ENCODE assay signal across 13 cellular contexts in the genomic region with DNA sequence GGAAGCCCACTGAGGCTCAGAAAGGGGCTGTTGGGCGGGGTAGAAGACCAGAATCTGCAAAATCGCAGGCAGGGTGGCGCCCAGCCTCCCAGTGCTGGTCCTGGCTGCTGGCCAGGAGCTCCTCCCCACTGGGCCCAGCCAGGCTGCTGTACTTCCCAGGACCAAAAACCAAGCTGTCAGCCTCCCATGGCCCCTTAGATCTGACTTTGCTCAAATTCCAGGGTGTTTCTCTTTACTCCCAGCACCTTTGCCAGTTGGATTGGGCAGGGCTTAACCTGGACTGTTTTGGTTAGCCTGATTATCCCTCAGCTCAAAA. TPM values are rescaled to one million over a fixed set of nuclear protein-coding genes. Genes with fewer than 3 reads are reported as not detected.
DNase-seq lines count a peak whose midpoint lies in the region; ATAC-seq and TF ChIP-seq lines count a peak whose summit lies in the region.
"Had no signal": no experiment of that assay in that cellular context is flagged by ENCODE, and none has a peak within 500 bp of the region (broad histone marks: within the 10 kb centered on the region; RNA-seq: fewer than 3 reads in every experiment).

No MANE protein-coding gene starts in this region.

- H3K4me1 ChIP-seq in ectodermal cell (ENCODE audit: control insufficient read depth, insufficient read depth, low read length) (peaks cover 21% of the 10 kb centered on the region), mucosa of descending colon (ENCODE audit: low read depth) (peaks cover 26% of the 10 kb centered on the region), vagina (peaks cover 61% of the 10 kb centered on the region)

- TF ChIP-seq POLR2A in vagina (IDR thresholded peaks at IDR 0.05), result no peak

- intact Hi-C loops in mucosa of descending colon (cut with DNase I, micrococcal nuclease) (loop anchor here in 1 of 2 donors (10.0 kb wide), 1 partner anchor 46 kb away; a partner anchor contains a TSS), vagina (cut with DNase I) (no loop called here), posterior vena cava (cut with DNase I) (no loop called here)

- H3K4me3 ChIP-seq in ectodermal cell (ENCODE audit: insufficient read depth, low read depth, low read length) (no peak overlapping the region), mucosa of descending colon (no peak overlapping the region), vagina (no peak overlapping the region)

- peak; percentile 60 for ATAC-seq in mucosa of descending colon

- no peaks in the 10 kb centered on the region for H3K27me3 ChIP-seq in ectodermal cell (ENCODE audit: control insufficient read depth, insufficient read depth, low read length, poor library complexity, severe bottlenecking)
- H3K27me3 ChIP-seq in vagina, result no peaks in the 10 kb centered on the region

- TF ChIP-seq CTCF in mucosa of descending colon (IDR thresholded peaks at IDR 0.05) (no peak), vagina (IDR thresholded peaks at IDR 0.05) (no peak)

- peak; percentile 27 for DNase-seq in NCI-H82 (lab: John Stamatoyannopoulos, UW)
- no peak for DNase-seq in NCI-H82 treated with DMSO at 0.1 percent for 48 hours (lab: John Stamatoyannopoulos, UW; ENCODE audit: unreplicated experiment)
- peak; percentile 62 to 79 (median 66) for DNase-seq in mucosa of descending colon
- DNase-seq in vagina (ENCODE audit: extremely low spot score in 2 of 2), result no peak
- DNase-seq in NOMO-1 treated with dmso at 0.1 percent for 144 hours (lab: John Stamatoyannopoulos, UW; ENCODE audit: unreplicated experiment), result no peak
- no peak for DNase-seq in posterior vena cava (ENCODE audit: low spot score)
- DNase-seq in T-helper 1 cell, result no peak
- DNase-seq: ACHN; activated T-cell treated with anti-CD3 and anti-CD28 coated beads, Interleukin-2, amount 50 U/mL, for 48 hours; effector CD4-positive, alpha-beta T cell; kidney; NCI-H146 had no signal

- H3K27ac ChIP-seq in ectodermal cell (ENCODE audit: insufficient read depth, low read depth, low read length, poor library complexity, severe bottlenecking) (peak overlapping the region; percentile 31), vagina (peak overlapping the region; percentile 45)

- WGBS in ectodermal cell, 2 experiments, result 84 to 91% methylated on average over 3 of the region's 3 CpGs

- H3K9me3 ChIP-seq in ectodermal cell (ENCODE audit: control insufficient read depth, low read length) (no peaks in the 10 kb centered on the region), mucosa of descending colon (no peaks in the 10 kb centered on the region), vagina (no peaks in the 10 kb centered on the region)

- H3K36me3 ChIP-seq in ectodermal cell (ENCODE audit: control insufficient read depth, insufficient read depth, low read length), result no peaks in the 10 kb centered on the region
- no peaks in the 10 kb centered on the region for H3K36me3 ChIP-seq in mucosa of descending colon (ENCODE audit: low read depth)
- peaks cover 0 to 8% of the 10 kb centered on the region in 2 donors for H3K36me3 ChIP-seq in vagina

RNA-seq across cellular contexts. Expression of a gene that starts 44.2 kb away (rescaled TPM):
- polyA plus RNA-seq in ectodermal cell (2013, experiment 1 of 4), result 67.9 TPM
- polyA plus RNA-seq in ectodermal cell (2013, experiment 2 of 4), result 75.9 TPM
- polyA plus RNA-seq in ectodermal cell (2013, experiment 3 of 4), result 46.9 TPM
- 48.0 TPM for polyA plus RNA-seq in ectodermal cell (2013, experiment 4 of 4)
- total RNA-seq in mucosa of descending colon (10 to 100 TPM; 17.5 to 33.6 (median 18.0) TPM), vagina (22.1 TPM), posterior vena cava (10 to 100 TPM; 16.7 to 24.0 TPM)

Comparison
In these comparisons a context has a peak if more than half of its experiments do, and no peak if none do; other contexts are left out.
1. DNase-seq: peak in NCI-H82 (single experiment) and mucosa of descending colon (3 of 3); none in NCI-H82 treated with DMSO at 0.1 percent for 48 hours (single experiment), vagina (0 of 2), NOMO-1 treated with dmso at 0.1 percent for 144 hours (single experiment), posterior vena cava (single experiment) and T-helper 1 cell (0 of 5).